ENCODE assay signal across 25 cellular contexts in the genomic region with DNA sequence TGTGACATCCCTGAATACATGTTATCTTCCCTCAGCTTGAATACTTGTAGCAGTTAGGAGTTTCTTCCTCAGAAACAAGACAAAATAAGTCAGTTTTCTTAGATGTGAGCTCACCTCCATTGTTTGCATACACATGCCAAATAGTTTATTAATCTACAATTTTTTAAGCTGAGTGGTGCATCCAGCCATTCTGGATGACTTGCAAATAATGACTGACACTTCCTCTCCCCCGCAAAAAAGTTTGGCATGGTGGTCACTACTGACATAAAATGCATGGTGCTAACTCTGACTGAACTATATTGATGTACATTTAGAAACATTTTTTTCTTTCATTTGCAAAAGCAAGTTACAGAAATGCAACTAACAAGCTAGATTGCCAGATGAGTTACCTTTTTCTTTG.
"Had no signal": no experiment of that assay in that cellular context is flagged by ENCODE, and none has a peak within 500 bp of the region (broad histone marks: within the 10 kb centered on the region; RNA-seq: fewer than 3 reads in every experiment).

No MANE protein-coding gene starts in this region.

- H3K9me3 ChIP-seq: gastrocnemius medialis, lower lobe of right lung, neutrophil, prostate gland, right atrium auricular region, sigmoid colon, stomach, thyroid gland, vagina had no signal

- H3K27ac ChIP-seq: dorsolateral prefrontal cortex, gastrocnemius medialis, lower lobe of right lung, neutrophil, parathyroid adenoma, prostate gland, right atrium auricular region, sigmoid colon, stomach, thyroid gland, vagina had no signal

- H3K4me3 ChIP-seq: dorsolateral prefrontal cortex, gastrocnemius medialis, lower lobe of right lung, prostate gland, right atrium auricular region, sigmoid colon, stomach, thyroid gland, vagina had no signal

- H3K9me3 Mint-ChIP-seq: natural killer cell treated with Interleukin-12 subunit alpha and Interleukin-12 subunit beta and Interleukin-15 and Interleukin-18, amount 100 ng/mL, for 72 hours; neural crest cell; stimulated activated effector memory CD8-positive, alpha-beta T cell treated with anti-CD3 and anti-CD28 coated beads, Interleukin-12 subunit alpha, Interleukin-12 subunit beta, amount 100 ng/mL, for 72 hours had no signal

- H3K27me3 Mint-ChIP-seq: natural killer cell treated with Interleukin-12 subunit alpha and Interleukin-12 subunit beta and Interleukin-15 and Interleukin-18, amount 100 ng/mL, for 72 hours had no signal

- H3K36me3 ChIP-seq: gastrocnemius medialis, prostate gland, right atrium auricular region, sigmoid colon, thyroid gland, vagina had no signal

- H3K27ac Mint-ChIP-seq: stimulated activated effector memory CD8-positive, alpha-beta T cell treated with anti-CD3 and anti-CD28 coated beads, Interleukin-12 subunit alpha, Interleukin-12 subunit beta, amount 100 ng/mL, for 72 hours had no signal

- FAIRE-seq: colon had no signal

- H3K4me3 Mint-ChIP-seq: natural killer cell treated with Interleukin-12 subunit alpha and Interleukin-12 subunit beta and Interleukin-15 and Interleukin-18, amount 100 ng/mL, for 72 hours; neural crest cell; stimulated activated effector memory CD8-positive, alpha-beta T cell treated with anti-CD3 and anti-CD28 coated beads, Interleukin-12 subunit alpha, Interleukin-12 subunit beta, amount 100 ng/mL, for 72 hours had no signal

- H3K27me3 ChIP-seq: dorsolateral prefrontal cortex, gastrocnemius medialis, neutrophil, right atrium auricular region, sigmoid colon, stomach, thyroid gland, vagina had no signal

- ATAC-seq: gastrocnemius medialis; left ventricle myocardium superior; lower lobe of right lung; natural killer cell treated with Interleukin-12 subunit alpha and Interleukin-12 subunit beta and Interleukin-15 and Interleukin-18, amount 100 ng/mL, for 72 hours; stimulated activated effector memory CD8-positive, alpha-beta T cell treated with anti-CD3 and anti-CD28 coated beads, Interleukin-12 subunit alpha, Interleukin-12 subunit beta, amount 100 ng/mL, for 72 hours had no signal

- H3K4me1 ChIP-seq: gastrocnemius medialis, lower lobe of right lung, prostate gland, right atrium auricular region, stomach, thyroid gland, vagina had no signal

- DNase-seq: dorsolateral prefrontal cortex; effector CD4-positive, alpha-beta T cell; foreskin fibroblast; gastrocnemius medialis; head of caudate nucleus; islet precursor cell; kidney glomerular epithelial cell; left ventricle myocardium superior; lower lobe of right lung; sigmoid colon; stimulated activated CD4-positive, alpha-beta T cell treated with anti-CD3 and anti-CD28 coated beads, Interleukin-2, amount 100 ng/mL, for 24 hours; stimulated activated CD4-positive, alpha-beta T cell treated with anti-CD3 and anti-CD28 coated beads, Interleukin-4, amount 100 ng/mL, for 24 hours; stimulated activated naive CD4-positive, alpha-beta T cell treated with Interleukin-2 at 50 U/mL for 16 hours; stomach; thyroid gland; trophoblast cell had no signal
